Comparison of ENCODE assay signal across 17 cellular contexts in the genomic region with DNA sequence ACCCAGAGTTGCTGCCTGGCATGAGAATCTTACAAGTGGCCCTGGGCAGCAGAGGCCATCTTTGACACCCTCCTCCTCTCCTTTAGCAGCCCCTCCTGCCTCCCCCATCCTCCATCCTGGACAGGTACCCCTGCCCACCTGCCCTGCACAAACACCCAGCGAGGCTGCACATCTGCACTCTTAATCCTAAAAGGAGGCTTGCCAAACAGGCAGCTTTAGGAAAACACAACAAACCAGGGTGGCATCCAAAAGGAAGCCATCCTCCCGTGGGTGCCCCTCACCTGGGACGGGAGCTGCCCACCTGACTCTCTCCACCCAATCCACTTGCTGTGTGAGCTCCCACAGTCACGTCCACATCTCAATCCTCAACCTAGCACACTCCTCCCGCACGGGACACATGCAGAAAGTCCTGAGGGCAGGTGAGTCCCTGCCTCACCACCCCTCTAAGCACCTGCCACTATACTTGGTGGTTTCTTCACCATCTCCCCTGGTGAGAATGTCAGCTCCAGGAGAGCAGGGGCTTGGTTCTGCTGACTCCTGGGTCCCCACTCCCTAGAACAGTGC. TPM values are rescaled to one million over a fixed set of nuclear protein-coding genes. Genes with fewer than 3 reads are reported as not detected.
A peak's percentile ranks its signal among the peaks of the same experiment; 100 is the strongest.
DNase-seq lines count a peak whose midpoint lies in the region; ATAC-seq, FAIRE-seq and TF ChIP-seq lines count a peak whose summit lies in the region.
"Had no signal": no experiment of that assay in that cellular context is flagged by ENCODE, and none has a peak within 500 bp of the region (broad histone marks: within the 10 kb centered on the region; RNA-seq: fewer than 3 reads in every experiment).

No MANE protein-coding gene starts in this region.

- FAIRE-seq in kidney (lab: Jason Lieb, UNC) = no peak

- H3K4me3 ChIP-seq in kidney (ENCODE audit: low read length in 2 of 2) = no peak overlapping the region
- no peak overlapping the region for H3K4me3 ChIP-seq in rectal smooth muscle tissue (ENCODE audit: low read length)
- no peak overlapping the region for H3K4me3 ChIP-seq in endodermal cell (ENCODE audit: low read length)
- H3K4me3 ChIP-seq: coronary artery, uterus had no signal

- no peak overlapping the region for H3K4me3 Mint-ChIP-seq in endodermal cell
- H3K4me3 Mint-ChIP-seq: activated CD4-positive, alpha-beta memory T cell treated with anti-CD3 and anti-CD28 coated beads, Interleukin-2, amount 10 ng/mL, durations not matched to agents 7 days and 5 days; CD8-positive, alpha-beta memory T cell; stimulated activated naive B cell treated with anti-CD40 and anti-IgM and Interleukin-4, amounts not matched to agents 10 μg/mL and 1 μg/mL and 100 μg/mL, for 72 hours had no signal

- TF ChIP-seq CTCF in kidney (IDR thresholded peaks at IDR 0.05; ENCODE audit: borderline replicate concordance, extremely low read depth, insufficient read depth) (no peak), endodermal cell (conservative IDR thresholded peaks at IDR 0.05) (no peak)

- DNase-seq in left ventricle myocardium superior = peak; percentile 21
- no peak for DNase-seq in Right ventricle myocardium superior
- DNase-seq in kidney = no peak
- no peak for DNase-seq in activated CD8-positive, alpha-beta memory T cell treated with anti-CD3 and anti-CD28 coated beads, Interleukin-2, amount 50 U/mL, for 4 hours
- DNase-seq in endodermal cell = no peak
- DNase-seq: activated CD4-positive, alpha-beta memory T cell treated with anti-CD3 and anti-CD28 coated beads, Interleukin-2, amount 10 ng/mL, durations not matched to agents 7 days and 5 days; erythroblast; Kasumi-1; NCI-H1105 treated with DMSO at 0.1 percent for 48 hours; NCI-H2171; stimulated activated naive B cell treated with anti-CD40 and anti-IgM and Interleukin-4, amounts not matched to agents 10 μg/mL and 1 μg/mL and 100 μg/mL, for 72 hours had no signal

- intact Hi-C loops in left ventricle myocardium superior (cut with micrococcal nuclease) = no loop called here
- intact Hi-C loops in Right ventricle myocardium superior (cut with DNase I) = no loop called here
- intact Hi-C loops in kidney (cut with DNase I) = no loop called here

- H3K27ac ChIP-seq in kidney (ENCODE audit: low read depth in 2 of 2, low read length in 2 of 2) = peak overlapping the region; percentile 47 to 51
- H3K27ac ChIP-seq in rectal smooth muscle tissue (ENCODE audit: low read depth, low read length) = no peak overlapping the region
- no peak overlapping the region for H3K27ac ChIP-seq in endodermal cell (ENCODE audit: low read depth, low read length)
- H3K27ac ChIP-seq: coronary artery, uterus had no signal

- no peaks in the 10 kb centered on the region for H3K27me3 Mint-ChIP-seq in endodermal cell (ENCODE audit: insufficient read depth)

- no peaks in the 10 kb centered on the region for H3K36me3 Mint-ChIP-seq in endodermal cell (ENCODE audit: low read depth)
- H3K36me3 Mint-ChIP-seq: CD8-positive, alpha-beta memory T cell; stimulated activated naive B cell treated with anti-CD40 and anti-IgM and Interleukin-4, amounts not matched to agents 10 μg/mL and 1 μg/mL and 100 μg/mL, for 72 hours had no signal

- H3K4me1 Mint-ChIP-seq in endodermal cell = peaks cover 16% of the 10 kb centered on the region

- H3K36me3 ChIP-seq in kidney (ENCODE audit: control insufficient read depth in 1 of 2, insufficient read depth in 2 of 2, low read length in 2 of 2) = no peaks in the 10 kb centered on the region
- H3K36me3 ChIP-seq in rectal smooth muscle tissue (ENCODE audit: control insufficient read depth, insufficient read depth, low read length) = no peaks in the 10 kb centered on the region
- no peaks in the 10 kb centered on the region for H3K36me3 ChIP-seq in endodermal cell (ENCODE audit: control insufficient read depth, insufficient read depth, low read length)
- H3K36me3 ChIP-seq: uterus had no signal

- ATAC-seq in left ventricle myocardium superior (no peak), Right ventricle myocardium superior (ENCODE audit: poor library complexity) (no peak), GM21515 (IDR thresholded peaks at IDR 0.05; ENCODE audit: unreplicated experiment) (no peak), HG02588 (IDR thresholded peaks at IDR 0.05; ENCODE audit: unreplicated experiment) (no peak)
- ATAC-seq: stimulated activated naive B cell treated with anti-CD40 and anti-IgM and Interleukin-4, amounts not matched to agents 10 μg/mL and 1 μg/mL and 100 μg/mL, for 72 hours had no signal

- no peak overlapping the region for H3K27ac Mint-ChIP-seq in endodermal cell
- H3K27ac Mint-ChIP-seq: activated CD4-positive, alpha-beta memory T cell treated with anti-CD3 and anti-CD28 coated beads, Interleukin-2, amount 10 ng/mL, durations not matched to agents 7 days and 5 days; CD8-positive, alpha-beta memory T cell; stimulated activated naive B cell treated with anti-CD40 and anti-IgM and Interleukin-4, amounts not matched to agents 10 μg/mL and 1 μg/mL and 100 μg/mL, for 72 hours had no signal

- H3K9me3 Mint-ChIP-seq in endodermal cell = no peaks in the 10 kb centered on the region
- H3K9me3 Mint-ChIP-seq: activated CD4-positive, alpha-beta memory T cell treated with anti-CD3 and anti-CD28 coated beads, Interleukin-2, amount 10 ng/mL, durations not matched to agents 7 days and 5 days; CD8-positive, alpha-beta memory T cell; stimulated activated naive B cell treated with anti-CD40 and anti-IgM and Interleukin-4, amounts not matched to agents 10 μg/mL and 1 μg/mL and 100 μg/mL, for 72 hours had no signal

- H3K4me1 ChIP-seq in kidney (ENCODE audit: control insufficient read depth in 1 of 2, insufficient read depth in 1 of 2, low read depth in 1 of 2, low read length in 2 of 2) (peaks cover 41 to 48% of the 10 kb centered on the region in 2 donors), rectal smooth muscle tissue (ENCODE audit: control insufficient read depth, insufficient read depth, low read length) (peaks cover 9% of the 10 kb centered on the region), endodermal cell (ENCODE audit: control insufficient read depth, insufficient read depth, low read length) (peaks cover 8% of the 10 kb centered on the region)

- H3K9me3 ChIP-seq in kidney (ENCODE audit: control insufficient read depth in 1 of 2, low read length in 2 of 2) = no peaks in the 10 kb centered on the region
- no peaks in the 10 kb centered on the region for H3K9me3 ChIP-seq in endodermal cell (ENCODE audit: control insufficient read depth, low read length)
- H3K9me3 ChIP-seq: uterus had no signal

- H3K9ac ChIP-seq in kidney (ENCODE audit: low read length in 2 of 2) = no peak overlapping the region
- H3K9ac ChIP-seq in rectal smooth muscle tissue (ENCODE audit: low read length) = peak overlapping the region; percentile 32
- H3K9ac ChIP-seq in endodermal cell (ENCODE audit: extremely low read depth, low read length, poor library complexity, severe bottlenecking) = no peak overlapping the region

- H3K27me3 ChIP-seq in rectal smooth muscle tissue (ENCODE audit: control insufficient read depth, insufficient read depth, low read length) (no peaks in the 10 kb centered on the region), endodermal cell (ENCODE audit: control insufficient read depth, insufficient read depth, low read length, poor library complexity, severe bottlenecking) (peaks cover 2% of the 10 kb centered on the region)
- H3K27me3 ChIP-seq: uterus had no signal

- 90% methylated on average over 6 of the region's 6 CpGs; no CpG with 5 or more reads in 1 of the 2 experiments for WGBS in endodermal cell (ENCODE audit: insufficient coverage in 1 of 2, insufficient read length in 1 of 2), 2 experiments

RNA-seq across cellular contexts. Expression of a gene that starts 5.8 kb away (rescaled TPM):
- total RNA-seq in left ventricle myocardium superior (15.0 TPM), Right ventricle myocardium superior (15.7 TPM), kidney (121 TPM), endodermal cell (10 to 100 TPM; 41.7 to 45.9 TPM)
- 167 TPM for polyA plus RNA-seq in kidney (ENCODE audit: insufficient read depth, low read depth, low replicate concordance)
- polyA plus RNA-seq in endodermal cell (2013, experiment 1 of 2) = 51.8 TPM
- 45.1 TPM for polyA plus RNA-seq in endodermal cell (2013, experiment 2 of 2)

Comparison
In these comparisons a context has a peak if more than half of its experiments do, and no peak if none do; other contexts are left out.
1. H3K27ac ChIP-seq: peak in kidney (2 of 2); none in rectal smooth muscle tissue (single experiment) and endodermal cell (single experiment).